In the genomic region with DNA sequence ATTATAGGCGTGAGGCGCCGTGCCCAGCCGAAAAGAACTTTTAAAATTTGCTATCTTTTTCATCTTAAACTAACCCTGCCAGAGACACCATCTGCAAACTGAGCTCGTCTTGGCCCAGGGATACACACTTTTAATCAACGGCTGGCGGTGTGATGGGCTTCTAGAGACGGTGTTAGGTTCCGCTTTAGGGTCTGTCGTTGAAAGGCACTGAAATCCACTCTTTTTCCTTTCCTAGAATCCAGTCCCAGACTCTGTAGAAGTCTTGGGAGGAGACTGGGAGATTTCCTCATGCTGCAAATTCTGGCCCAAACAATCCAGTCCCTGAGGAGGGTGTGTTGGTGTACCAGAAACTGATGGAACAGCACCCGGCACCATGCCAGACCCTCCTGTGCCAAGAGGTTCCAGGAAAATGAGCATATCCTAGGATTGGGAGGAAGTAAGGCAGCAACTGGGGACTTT, we compare ENCODE assay signal across 11 cellular contexts. TPM values are rescaled to one million over a fixed set of nuclear protein-coding genes. Genes with fewer than 3 reads are reported as not detected.
DNase-seq lines count a peak whose midpoint lies in the region; ATAC-seq and TF ChIP-seq lines count a peak whose summit lies in the region.
"Had no signal": no experiment of that assay in that cellular context is flagged by ENCODE, and none has a peak within 500 bp of the region (broad histone marks: within the 10 kb centered on the region; RNA-seq: fewer than 3 reads in every experiment).

No MANE protein-coding gene starts in this region.

- no peaks in the 10 kb centered on the region for H3K36me3 ChIP-seq in mucosa of descending colon (ENCODE audit: low read depth)
- H3K36me3 ChIP-seq in transverse colon: no peaks in the 10 kb centered on the region

- in situ Hi-C loops in transverse colon (cut with MboI; ENCODE audit: low pct_ligation_motif_present in 1 of 4, low pct_unique_long_range_greater_than_20kb in 1 of 4, low sequenced_read_pairs in 3 of 4): no loop called here

- intact Hi-C loops in mucosa of descending colon (cut with DNase I, micrococcal nuclease) (loop anchor here in 1 of 2 donors (5.0 kb wide), 1 partner anchor 102 kb away; no protein-coding TSS in a partner anchor), transverse colon (cut with DNase I; ENCODE audit: low total_unique reads) (no loop called here)

- TF ChIP-seq CTCF in mucosa of descending colon (IDR thresholded peaks at IDR 0.05) (no peak), transverse colon (IDR thresholded peaks at IDR 0.05) (no peak)

- H3K4me1 ChIP-seq in mucosa of descending colon (ENCODE audit: low read depth) (peaks cover 3% of the 10 kb centered on the region), transverse colon (no peaks in the 10 kb centered on the region)

- TF ChIP-seq POLR2A in transverse colon (IDR thresholded peaks at IDR 0.05): no peak

- TF ChIP-seq EP300 in transverse colon (IDR thresholded peaks at IDR 0.05; ENCODE audit: low read depth): peak; percentile 14

- H3K27me3 ChIP-seq in transverse colon: no peaks in the 10 kb centered on the region

- ATAC-seq in mucosa of descending colon (peak; percentile 55), HG03135 (IDR thresholded peaks at IDR 0.05; ENCODE audit: unreplicated experiment) (no peak), GM18517 (IDR thresholded peaks at IDR 0.05; ENCODE audit: unreplicated experiment) (no peak)
- ATAC-seq: stimulated activated naive B cell treated with anti-CD40 and anti-IgM and Interleukin-4, amounts not matched to agents 10 μg/mL and 1 μg/mL and 100 μg/mL, for 72 hours had no signal

- DNase-seq in fibroblast of peridontal ligament (ENCODE audit: extremely low read depth) (peak; percentile 87), mucosa of descending colon (peak; percentile 69 to 76 (median 70)), transverse colon (peak; percentile 67), NCI-H748 (lab: John Stamatoyannopoulos, UW; ENCODE audit: unreplicated experiment) (no peak)
- DNase-seq: Calu3; mesendoderm; NCI-H1105; stimulated activated naive B cell treated with anti-CD40 and anti-IgM and Interleukin-4, amounts not matched to agents 10 μg/mL and 1 μg/mL and 100 μg/mL, for 72 hours had no signal

- 66 to 97% methylated on average over 7 to 11 of the region's 11 CpGs for WGBS in transverse colon (ENCODE audit: low coverage in 1 of 2), 2 donors

- H3K27ac ChIP-seq in transverse colon: peak overlapping the region; percentile 26 to 71 (median 55)

- H3K9me3 ChIP-seq in mucosa of descending colon (no peaks in the 10 kb centered on the region), transverse colon (no peaks in the 10 kb centered on the region)

- H3K4me3 ChIP-seq in mucosa of descending colon: no peak overlapping the region
- no peak overlapping the region for H3K4me3 ChIP-seq in transverse colon

TF ChIP-seq in PFSK-1, 5 proteins besides CTCF, POLR2A, EP300 and RAD21:
- no peak for TF ChIP-seq TAF1 (IDR thresholded peaks at IDR 0.05; ENCODE audit: borderline replicate concordance, insufficient read depth, low read length)
- TF ChIP-seq FOXP2 (optimal IDR thresholded peaks at IDR 0.05; ENCODE audit: borderline replicate concordance, extremely low read depth, extremely low read length, insufficient read depth): no peak
- TF ChIP-seq, protein P1, sequence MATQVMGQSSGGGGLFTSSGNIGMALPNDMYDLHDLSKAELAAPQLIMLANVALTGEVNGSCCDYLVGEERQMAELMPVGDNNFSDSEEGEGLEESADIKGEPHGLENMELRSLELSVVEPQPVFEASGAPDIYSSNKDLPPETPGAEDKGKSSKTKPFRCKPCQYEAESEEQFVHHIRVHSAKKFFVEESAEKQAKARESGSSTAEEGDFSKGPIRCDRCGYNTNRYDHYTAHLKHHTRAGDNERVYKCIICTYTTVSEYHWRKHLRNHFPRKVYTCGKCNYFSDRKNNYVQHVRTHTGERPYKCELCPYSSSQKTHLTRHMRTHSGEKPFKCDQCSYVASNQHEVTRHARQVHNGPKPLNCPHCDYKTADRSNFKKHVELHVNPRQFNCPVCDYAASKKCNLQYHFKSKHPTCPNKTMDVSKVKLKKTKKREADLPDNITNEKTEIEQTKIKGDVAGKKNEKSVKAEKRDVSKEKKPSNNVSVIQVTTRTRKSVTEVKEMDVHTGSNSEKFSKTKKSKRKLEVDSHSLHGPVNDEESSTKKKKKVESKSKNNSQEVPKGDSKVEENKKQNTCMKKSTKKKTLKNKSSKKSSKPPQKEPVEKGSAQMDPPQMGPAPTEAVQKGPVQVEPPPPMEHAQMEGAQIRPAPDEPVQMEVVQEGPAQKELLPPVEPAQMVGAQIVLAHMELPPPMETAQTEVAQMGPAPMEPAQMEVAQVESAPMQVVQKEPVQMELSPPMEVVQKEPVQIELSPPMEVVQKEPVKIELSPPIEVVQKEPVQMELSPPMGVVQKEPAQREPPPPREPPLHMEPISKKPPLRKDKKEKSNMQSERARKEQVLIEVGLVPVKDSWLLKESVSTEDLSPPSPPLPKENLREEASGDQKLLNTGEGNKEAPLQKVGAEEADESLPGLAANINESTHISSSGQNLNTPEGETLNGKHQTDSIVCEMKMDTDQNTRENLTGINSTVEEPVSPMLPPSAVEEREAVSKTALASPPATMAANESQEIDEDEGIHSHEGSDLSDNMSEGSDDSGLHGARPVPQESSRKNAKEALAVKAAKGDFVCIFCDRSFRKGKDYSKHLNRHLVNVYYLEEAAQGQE (IDR thresholded peaks at IDR 0.05; ENCODE audit: insufficient read depth in 1 of 2, low read depth in 2 of 2, low read length in 2 of 2): peak in 1 of 2 experiments; percentile 45; a peak in 1 of 4 replicates
- TF ChIP-seq POLR2AphosphoS5 (IDR thresholded peaks at IDR 0.05; ENCODE audit: low read depth, low read length): 0 out of 2 replicates have a peak, but pooled peaks have one; percentile 26

RNA-seq across cellular contexts. Expression of a gene that starts 52.0 kb away (rescaled TPM):
- polyA plus RNA-seq in PFSK-1 (2012; ENCODE audit: insufficient read length, low read depth): 39.5 TPM
- total RNA-seq in mucosa of descending colon (10 to 100 TPM; 27.5 to 38.5 (median 30.2) TPM), transverse colon (100 to 1,000 TPM in 1 of 4 donors, 10 to 100 TPM in 3; 12.3 to 137 (median 30.3) TPM)
